In the genomic region with DNA sequence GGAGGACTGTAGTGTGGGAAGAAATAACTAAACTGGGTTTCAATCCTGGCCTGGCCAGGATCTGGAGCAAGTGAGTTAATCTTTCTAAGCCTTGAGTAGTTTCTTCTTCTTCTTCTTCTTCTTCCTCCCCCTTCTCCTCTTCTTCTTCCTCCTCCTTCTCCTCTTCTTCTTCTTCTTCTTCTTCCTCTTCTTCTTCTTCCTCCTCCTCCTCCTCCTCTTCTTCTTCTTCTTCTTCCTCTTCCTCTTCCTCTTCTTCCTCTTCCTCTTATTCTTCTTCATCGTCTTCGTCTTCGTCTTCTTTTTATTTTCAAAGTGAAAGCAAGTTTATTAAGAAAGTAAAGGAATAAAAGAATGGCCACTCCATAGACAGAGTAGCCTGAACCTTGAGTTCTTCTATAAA, we compare ENCODE assay signal across 30 cellular contexts. TPM values are rescaled to one million over a fixed set of nuclear protein-coding genes. Genes with fewer than 3 reads are reported as not detected.
A peak's percentile ranks its signal among the peaks of the same experiment; 100 is the strongest.
DNase-seq lines count a peak whose midpoint lies in the region; ATAC-seq and TF ChIP-seq lines count a peak whose summit lies in the region.
"Had no signal": no experiment of that assay in that cellular context is flagged by ENCODE, and none has a peak within 500 bp of the region (broad histone marks: within the 10 kb centered on the region; RNA-seq: fewer than 3 reads in every experiment).

No MANE protein-coding gene starts in this region.

- no peak overlapping the region for H3K27ac ChIP-seq in SU-DHL-6 (ENCODE audit: low read depth, low read length)
- H3K27ac ChIP-seq: A549, SJCRH30 had no signal

- H2AFZ ChIP-seq in SU-DHL-6 (ENCODE audit: low read depth, low read length, severe bottlenecking): peak overlapping the region; percentile 74

- H3K27me3 Mint-ChIP-seq in CD14-positive monocyte (ENCODE audit: low read depth in 3 of 3) (peaks cover 0 to 2% (median 0%) of the 10 kb centered on the region in 3 donors), memory B cell (no peaks in the 10 kb centered on the region), type B pancreatic cell (peaks cover 32% of the 10 kb centered on the region)
- no peaks in the 10 kb centered on the region for H3K27me3 Mint-ChIP-seq in dendritic cell treated with granulocyte-macrophage colony-stimulating factor and Interleukin-4, amounts not matched to agents 40 ng/mL and 50 ng/mL, for 4 days

- H3K27me3 ChIP-seq in SU-DHL-6 (ENCODE audit: low read length): no peaks in the 10 kb centered on the region
- H3K27me3 ChIP-seq: SJCRH30 had no signal

- H3K27ac Mint-ChIP-seq in CD14-positive monocyte (peak overlapping the region; percentile 46 to 88 (median 75)), memory B cell (no peak overlapping the region), type B pancreatic cell (no peak overlapping the region)
- H3K27ac Mint-ChIP-seq in dendritic cell treated with granulocyte-macrophage colony-stimulating factor and Interleukin-4, amounts not matched to agents 40 ng/mL and 50 ng/mL, for 4 days: peak overlapping the region; percentile 74
- H3K27ac Mint-ChIP-seq: CD8-positive, alpha-beta T cell had no signal

- no peaks in the 10 kb centered on the region for H3K79me2 ChIP-seq in SU-DHL-6 (ENCODE audit: insufficient read depth, low read length)

- H3K9ac ChIP-seq in SU-DHL-6 (ENCODE audit: low read length): no peak overlapping the region

- intact Hi-C loops in CD14-positive monocyte (cut with micrococcal nuclease): no loop called here
- intact Hi-C loops in dendritic cell treated with granulocyte-macrophage colony-stimulating factor and Interleukin-4, amounts not matched to agents 40 ng/mL and 50 ng/mL, for 4 days (cut with micrococcal nuclease): no loop called here

- TF ChIP-seq CTCF in CD14-positive monocyte (IDR thresholded peaks at IDR 0.05) (no peak), SU-DHL-6 (IDR thresholded peaks at IDR 0.05; ENCODE audit: insufficient read depth, low read length, poor library complexity, severe bottlenecking) (no peak), type B pancreatic cell (conservative IDR thresholded peaks at IDR 0.05) (no peak)

- no peaks in the 10 kb centered on the region for H4K20me1 ChIP-seq in SU-DHL-6 (ENCODE audit: low read depth, low read length)

- H3K4me2 ChIP-seq in SU-DHL-6 (ENCODE audit: low read depth, low read length, poor library complexity, severe bottlenecking): peak overlapping the region; percentile 33
- H3K4me2 ChIP-seq: A549 had no signal

- no peaks in the 10 kb centered on the region for H3F3A ChIP-seq in SU-DHL-6 (ENCODE audit: insufficient read depth)

- no peaks in the 10 kb centered on the region for H3K36me3 ChIP-seq in SU-DHL-6 (ENCODE audit: low read length)
- H3K36me3 ChIP-seq: HAP-1, SJCRH30 had no signal

- H3K4me1 Mint-ChIP-seq in CD14-positive monocyte: peaks cover 62% of the 10 kb centered on the region
- H3K4me1 Mint-ChIP-seq in dendritic cell treated with granulocyte-macrophage colony-stimulating factor and Interleukin-4, amounts not matched to agents 40 ng/mL and 50 ng/mL, for 4 days (ENCODE audit: low read depth): peaks cover 57% of the 10 kb centered on the region
- peaks cover 21% of the 10 kb centered on the region for H3K4me1 Mint-ChIP-seq in memory B cell
- H3K4me1 Mint-ChIP-seq in type B pancreatic cell (ENCODE audit: unreplicated experiment): no peaks in the 10 kb centered on the region

- H3K36me3 Mint-ChIP-seq in CD14-positive monocyte: peaks cover 0 to 4% of the 10 kb centered on the region in 2 donors
- H3K36me3 Mint-ChIP-seq in dendritic cell treated with granulocyte-macrophage colony-stimulating factor and Interleukin-4, amounts not matched to agents 40 ng/mL and 50 ng/mL, for 4 days (ENCODE audit: low read depth): peaks cover 5% of the 10 kb centered on the region
- H3K36me3 Mint-ChIP-seq in memory B cell: no peaks in the 10 kb centered on the region
- H3K36me3 Mint-ChIP-seq in type B pancreatic cell: no peaks in the 10 kb centered on the region
- H3K36me3 Mint-ChIP-seq: CD8-positive, alpha-beta T cell had no signal

- DNase-seq in CD14-positive monocyte (ENCODE audit: low spot score): no peak
- no peak for DNase-seq in memory B cell (ENCODE audit: low spot score in 2 of 2)
- DNase-seq in T-helper 1 cell: no peak
- DNase-seq in type B pancreatic cell (ENCODE audit: extremely low spot score, unreplicated experiment): no peak
- DNase-seq: AML-193; C1 segment of cervical spinal cord; Caco-2; CD8-positive, alpha-beta T cell; DMS79; GF-D8; GOT3; Kasumi-1; NCI-H1105 treated with DMSO at 0.1 percent for 48 hours; NCI-H146; NCI-H1930; NCI-H446; NCI-H524 treated with DMSO at 0.1 percent for 48 hours; NCI-H774; PC-3; SJCRH30 had no signal

- H3K9me2 ChIP-seq in SU-DHL-6 (replicated peaks; ENCODE audit: insufficient read depth, low read length): no peaks in the 10 kb centered on the region; the same call in 1 of the 2 replicates

- H3K9me3 Mint-ChIP-seq in CD14-positive monocyte: peaks cover 3 to 9% (median 3%) of the 10 kb centered on the region in 7 donors
- H3K9me3 Mint-ChIP-seq in dendritic cell treated with granulocyte-macrophage colony-stimulating factor and Interleukin-4, amounts not matched to agents 40 ng/mL and 50 ng/mL, for 4 days: peaks cover 8% of the 10 kb centered on the region
- H3K9me3 Mint-ChIP-seq in memory B cell: peaks cover 1% of the 10 kb centered on the region
- H3K9me3 Mint-ChIP-seq in type B pancreatic cell: no peaks in the 10 kb centered on the region
- H3K9me3 Mint-ChIP-seq: CD8-positive, alpha-beta T cell had no signal

- H3K9me3 ChIP-seq in SU-DHL-6 (ENCODE audit: insufficient read depth, low read length): no peaks in the 10 kb centered on the region
- H3K9me3 ChIP-seq: A549, Caco-2, HAP-1, SJCRH30 had no signal

- H3K4me3 Mint-ChIP-seq in CD14-positive monocyte: peak overlapping the region in 1 of 2 donors; percentile 17
- peak overlapping the region; percentile 45 for H3K4me3 Mint-ChIP-seq in dendritic cell treated with granulocyte-macrophage colony-stimulating factor and Interleukin-4, amounts not matched to agents 40 ng/mL and 50 ng/mL, for 4 days
- H3K4me3 Mint-ChIP-seq in memory B cell: peak overlapping the region; percentile 1
- no peak overlapping the region for H3K4me3 Mint-ChIP-seq in type B pancreatic cell
- H3K4me3 Mint-ChIP-seq: CD8-positive, alpha-beta T cell had no signal

- ATAC-seq in memory B cell (ENCODE audit: low read depth) (no peak), esophagus mucosa (no peak), HG03342 (IDR thresholded peaks at IDR 0.05; ENCODE audit: unreplicated experiment) (no peak)
- ATAC-seq: A549; CD8-positive, alpha-beta T cell; HepG2; PC-3; SK-N-SH treated with all-trans-retinoic acid at 6 μM for 48 hours had no signal

- no peak overlapping the region for H3K4me3 ChIP-seq in SU-DHL-6 (ENCODE audit: insufficient read depth, low read length, poor library complexity, severe bottlenecking)
- H3K4me3 ChIP-seq: A549, HAP-1, SJCRH30 had no signal

RNA-seq across cellular contexts. Expression of gene IL1RN, which starts 6.5 kb away (rescaled TPM):
- 100 to 1,000 TPM in 1 of 2 donors, 10 to 100 TPM in 1; 92.0 to 109 TPM for polyA plus RNA-seq in CD14-positive monocyte
- 871 TPM for total RNA-seq in esophagus mucosa
- 11.0 and 20.5 TPM in 2 replicates for total RNA-seq in type B pancreatic cell (ENCODE audit: low replicate concordance)
- total RNA-seq: Caco-2; CD8-positive, alpha-beta T cell; HT1080; SJCRH30 had no signal

RNA-seq across cellular contexts. Expression of gene PSD4, which starts 52.9 kb away (rescaled TPM):
- polyA plus RNA-seq in CD14-positive monocyte: 10 to 100 TPM; 11.0 to 18.2 TPM
- 38.6 TPM for total RNA-seq in esophagus mucosa
- total RNA-seq in type B pancreatic cell (ENCODE audit: low replicate concordance): 38.8 and 79.1 TPM in 2 replicates

RNA-seq across cellular contexts. Expression of gene IL1F10, which starts 53.1 kb away (rescaled TPM):
- not detected for polyA plus RNA-seq in CD14-positive monocyte
- total RNA-seq in esophagus mucosa (not detected), type B pancreatic cell (ENCODE audit: low replicate concordance) (not detected in 2 replicates)
- total RNA-seq: Caco-2; CD8-positive, alpha-beta T cell; HepG2; HT1080; M059J; PC-3; SJCRH30 had no signal
- polyA plus RNA-seq: A549, HepG2 had no signal

Comparison
In these comparisons a context has a peak if more than half of its experiments do, and no peak if none do; other contexts are left out.
1. H3K27ac Mint-ChIP-seq: peak in CD14-positive monocyte (7 of 7) and dendritic cell treated with granulocyte-macrophage colony-stimulating factor and Interleukin-4, amounts not matched to agents 40 ng/mL and 50 ng/mL, for 4 days (single experiment); none in memory B cell (single experiment) and type B pancreatic cell (single experiment).
2. RNA of gene IL1RN, which starts 6.5 kb away (total RNA-seq): 871 TPM in esophagus mucosa (single experiment); 11.0 to 20.5 TPM in type B pancreatic cell; every median in the first group is over 10 times any median in the second.